ENCODE assay signal across 8 cellular contexts in genomic region chr16:85173981-85174751, GRCh38.
DNase-seq lines count a peak whose midpoint lies in the region; ATAC-seq, FAIRE-seq and TF ChIP-seq lines count a peak whose summit lies in the region.

No MANE protein-coding gene starts in this region.

- no peaks in the 10 kb centered on the region for H3K9me3 ChIP-seq in SJCRH30 (replicated peaks)

- H3K4me3 ChIP-seq in skeletal muscle cell (ENCODE audit: low read depth, low read length) (peak overlapping the region; percentile 59), SJCRH30 (no peak overlapping the region)

- TF ChIP-seq CTCF in RWPE1 (conservative IDR thresholded peaks at IDR 0.05; ENCODE audit: low read depth) (no peak), foreskin keratinocyte (conservative IDR thresholded peaks at IDR 0.05) (no peak)

- H3K27ac ChIP-seq in RWPE1, result peak overlapping the region; percentile 68
- H3K27ac ChIP-seq in foreskin keratinocyte, result peak overlapping the region; percentile 20
- H3K27ac ChIP-seq in SJCRH30, result no peak overlapping the region

- ATAC-seq in foreskin keratinocyte, result peak; percentile 47
- no peak for ATAC-seq in GM21786 (IDR thresholded peaks at IDR 0.05; ENCODE audit: unreplicated experiment)
- no peak for ATAC-seq in GM19463 (IDR thresholded peaks at IDR 0.05; ENCODE audit: unreplicated experiment)

- POLR2A ChIA-PET in RWPE1 (lab: Yijun Ruan, JAX; ENCODE audit: low non-redundant PET), result no interaction called here

- H3K27me3 ChIP-seq in foreskin keratinocyte, result peaks cover 6% of the 10 kb centered on the region
- no peaks in the 10 kb centered on the region for H3K27me3 ChIP-seq in SJCRH30

- peaks cover 21% of the 10 kb centered on the region for H3K4me1 ChIP-seq in foreskin keratinocyte
- peaks cover 24% of the 10 kb centered on the region for H3K4me1 ChIP-seq in SJCRH30

- peaks cover 8% of the 10 kb centered on the region for H3K36me3 ChIP-seq in SJCRH30

- CTCF ChIA-PET in RWPE1 (lab: Yijun Ruan, JAX), result interaction anchor here (0.5 to 1.7 kb wide), 5 partner anchors 18 to 533 kb away, joined by 3 to 6 read pairs (median 5); no protein-coding TSS in a partner anchor

- no peak for FAIRE-seq in H54 (lab: Jason Lieb, UNC)

- TF ChIP-seq POLR2A in H54 (IDR thresholded peaks at IDR 0.05; ENCODE audit: low read depth, low read length), result no peak

- DNase-seq in H54 (ENCODE audit: insufficient read length, low spot score), result peak; percentile 91
- DNase-seq in RWPE1 (ENCODE audit: low spot score), result peak; percentile 77
- peak; percentile 40 to 57 for DNase-seq in foreskin keratinocyte
- no peak for DNase-seq in skeletal muscle cell (ENCODE audit: low read depth)
- no peak for DNase-seq in mucosa of gallbladder (ENCODE audit: low spot score)
- no peak for DNase-seq in SJCRH30

Comparison
In these comparisons a context has a peak if more than half of its experiments do, and no peak if none do; other contexts are left out.
1. DNase-seq: peak in H54 (single experiment), RWPE1 (single experiment) and foreskin keratinocyte (2 of 2); none in skeletal muscle cell (single experiment), mucosa of gallbladder (single experiment) and SJCRH30 (0 of 2).